In genomic region chr12:116587270-116587669, GRCh38 we compare ENCODE assay signal across 21 cellular contexts. TPM values are rescaled to one million over a fixed set of nuclear protein-coding genes. Genes with fewer than 3 reads are reported as not detected.
A peak's percentile ranks its signal among the peaks of the same experiment; 100 is the strongest.
DNase-seq lines count a peak whose midpoint lies in the region; ATAC-seq, FAIRE-seq and TF ChIP-seq lines count a peak whose summit lies in the region.
"Had no signal": no experiment of that assay in that cellular context is flagged by ENCODE, and none has a peak within 500 bp of the region (broad histone marks: within the 10 kb centered on the region; RNA-seq: fewer than 3 reads in every experiment).

No MANE protein-coding gene starts in this region.

- no peaks in the 10 kb centered on the region for H3K36me3 ChIP-seq in K562 (ENCODE audit: control insufficient read depth, insufficient read depth, low read length)

- peak; percentile 32 for DNase-seq in natural killer cell treated with Interleukin-12 subunit alpha and Interleukin-12 subunit beta and Interleukin-15 and Interleukin-18, amount 100 ng/mL, for 72 hours (ENCODE audit: low spot score)
- DNase-seq in natural killer cell = no peak
- DNase-seq in K562 (ENCODE audit: extremely low read depth in 1 of 4, low spot score in 3 of 4) = no peak
- no peak for DNase-seq in progenitor cell of endocrine pancreas (ENCODE audit: low spot score, unreplicated experiment)
- DNase-seq in HK-2 (ENCODE audit: unreplicated experiment) = no peak
- DNase-seq: AML-193; Caco-2; Calu3; CD4-positive, alpha-beta T cell; CD8-positive, alpha-beta T cell; DMS79 treated with DMSO at 0.1 percent for 48 hours; GF-D8 had no signal

- TF ChIP-seq RAD21 in K562 (CRISPR knock-in tag; conservative IDR thresholded peaks at IDR 0.05 in 1 of 2, IDR thresholded peaks at IDR 0.05 in 1 of 2) = no peak

- no peaks in the 10 kb centered on the region for H3K36me3 Mint-ChIP-seq in natural killer cell treated with Interleukin-12 subunit alpha and Interleukin-12 subunit beta and Interleukin-15 and Interleukin-18, amount 100 ng/mL, for 72 hours
- H3K36me3 Mint-ChIP-seq in natural killer cell = no peaks in the 10 kb centered on the region
- H3K36me3 Mint-ChIP-seq in progenitor cell of endocrine pancreas (ENCODE audit: insufficient read depth) = no peaks in the 10 kb centered on the region
- H3K36me3 Mint-ChIP-seq: CD8-positive, alpha-beta T cell had no signal

- H3K27me3 ChIP-seq in K562 (ENCODE audit: control insufficient read depth in 2 of 2, insufficient read depth in 2 of 2, low read length in 2 of 2) = no peaks in the 10 kb centered on the region
- H3K27me3 ChIP-seq: BLaER1 treated with 17β-estradiol and CSF1 and Interleukin-3, amounts not matched to agents 10 nM and 100 nM had no signal

- no TSS peak for BruUV-seq in K562 (replicated peaks; lab: Mats Ljungman, UMichigan)

- no peak overlapping the region for H3K9ac ChIP-seq in K562 (ENCODE audit: insufficient read depth in 1 of 2, low read depth in 2 of 2, low read length in 2 of 2)
- H3K9ac ChIP-seq: BLaER1 treated with 17β-estradiol and CSF1 and Interleukin-3, amounts not matched to agents 10 nM and 100 nM had no signal

- H3K9me3 ChIP-seq in K562 (replicated peaks; ENCODE audit: control insufficient read depth, insufficient read depth, low read depth, low read length) = no peaks in the 10 kb centered on the region; the same call in 1 of the 2 replicates
- H3K9me3 ChIP-seq: Caco-2 had no signal

- H3K9me1 ChIP-seq in K562 (ENCODE audit: control insufficient read depth, insufficient read depth, low read length) = no peaks in the 10 kb centered on the region

- H2AFZ ChIP-seq in K562 (ENCODE audit: low read depth, low read length) = no peak overlapping the region

- no peaks in the 10 kb centered on the region for H3K9me3 Mint-ChIP-seq in natural killer cell treated with Interleukin-12 subunit alpha and Interleukin-12 subunit beta and Interleukin-15 and Interleukin-18, amount 100 ng/mL, for 72 hours
- H3K9me3 Mint-ChIP-seq in natural killer cell (peaks cover 0 to 3% of the 10 kb centered on the region in 2 donors), progenitor cell of endocrine pancreas (ENCODE audit: low read depth) (no peaks in the 10 kb centered on the region)
- H3K9me3 Mint-ChIP-seq: CD4-positive, alpha-beta T cell had no signal

- WGBS in K562 (ENCODE audit: insufficient coverage, low coverage, missing lambda C conversion rate) = 28% methylated on average over 2 of the region's 2 CpGs

- in situ Hi-C loops in K562 (cut with MboI) = no loop called here

- H3K4me3 Mint-ChIP-seq in natural killer cell treated with Interleukin-12 subunit alpha and Interleukin-12 subunit beta and Interleukin-15 and Interleukin-18, amount 100 ng/mL, for 72 hours = no peak overlapping the region
- H3K4me3 Mint-ChIP-seq in natural killer cell (no peak overlapping the region), progenitor cell of endocrine pancreas (ENCODE audit: low read depth) (no peak overlapping the region)
- H3K4me3 Mint-ChIP-seq: B cell; CD4-positive, alpha-beta T cell; CD8-positive, alpha-beta T cell had no signal

- H3K27ac ChIP-seq in K562 (ENCODE audit: extremely low read depth, low read depth, low read length) = no peak overlapping the region
- H3K27ac ChIP-seq: 22Rv1, A549, C4-2B had no signal

- no peaks in the 10 kb centered on the region for H3K79me2 ChIP-seq in K562 (ENCODE audit: control insufficient read depth, insufficient read depth, low read length)

- no peak for TF ChIP-seq CTCF in natural killer cell (IDR thresholded peaks at IDR 0.05)
- no peak for TF ChIP-seq CTCF in K562 (IDR thresholded peaks at IDR 0.05 in 2 of 3, conservative IDR thresholded peaks at IDR 0.05 in 1 of 3; ENCODE audit: insufficient read depth in 2 of 3, low read depth in 1 of 3, low read length in 3 of 3)
- no peak for TF ChIP-seq CTCF in progenitor cell of endocrine pancreas (IDR thresholded peaks at IDR 0.05; ENCODE audit: unreplicated experiment)

- no peak overlapping the region for H3K27ac Mint-ChIP-seq in natural killer cell treated with Interleukin-12 subunit alpha and Interleukin-12 subunit beta and Interleukin-15 and Interleukin-18, amount 100 ng/mL, for 72 hours
- H3K27ac Mint-ChIP-seq in natural killer cell = no peak overlapping the region
- H3K27ac Mint-ChIP-seq in progenitor cell of endocrine pancreas = no peak overlapping the region
- H3K27ac Mint-ChIP-seq: B cell; CD4-positive, alpha-beta T cell; CD8-positive, alpha-beta T cell had no signal

- H3K4me3 ChIP-seq in K562 = no peak overlapping the region
- H3K4me3 ChIP-seq: A549; BLaER1 treated with 17β-estradiol and CSF1 and Interleukin-3, amounts not matched to agents 10 nM and 100 nM had no signal

- H3K4me1 Mint-ChIP-seq in natural killer cell treated with Interleukin-12 subunit alpha and Interleukin-12 subunit beta and Interleukin-15 and Interleukin-18, amount 100 ng/mL, for 72 hours (ENCODE audit: low read depth in 2 of 2) = no peaks in the 10 kb centered on the region
- H3K4me1 Mint-ChIP-seq in natural killer cell = no peaks in the 10 kb centered on the region
- H3K4me1 Mint-ChIP-seq in progenitor cell of endocrine pancreas (ENCODE audit: low read depth) = peaks cover 9% of the 10 kb centered on the region

- POLR2A ChIA-PET in K562 (lab: Yijun Ruan, JAX) = interaction anchor here (0.6 to 1.6 kb wide), 3 partner anchors 23 to 35 kb away, joined by 3 to 4 read pairs (median 3); partner anchors contain the start of gene MAP1LC3B2

- FAIRE-seq in K562 (lab: Jason Lieb, UNC) = no peak
- FAIRE-seq: A549, D721Med, G401.6, GM12891, GM19239 had no signal

- CTCF ChIA-PET in K562 (lab: Yijun Ruan, JAX; ENCODE audit: low intra/inter-chr PET ratio) = no interaction called here

- no peak for TF ChIP-seq POLR2A in K562 (conservative IDR thresholded peaks at IDR 0.05)

- H3K27me3 Mint-ChIP-seq in natural killer cell treated with Interleukin-12 subunit alpha and Interleukin-12 subunit beta and Interleukin-15 and Interleukin-18, amount 100 ng/mL, for 72 hours = peaks cover 10 to 12% of the 10 kb centered on the region in 2 donors
- peaks cover 0 to 10% of the 10 kb centered on the region in 2 donors for H3K27me3 Mint-ChIP-seq in natural killer cell (ENCODE audit: low read depth in 2 of 2)
- H3K27me3 Mint-ChIP-seq in progenitor cell of endocrine pancreas = no peaks in the 10 kb centered on the region
- H3K27me3 Mint-ChIP-seq: B cell; CD4-positive, alpha-beta T cell had no signal

- no peak for ATAC-seq in natural killer cell treated with Interleukin-12 subunit alpha and Interleukin-12 subunit beta and Interleukin-15 and Interleukin-18, amount 100 ng/mL, for 72 hours
- ATAC-seq in natural killer cell (no peak), K562 (no peak)
- ATAC-seq: A549; CD8-positive, alpha-beta T cell had no signal

- H3K4me1 ChIP-seq in K562 (replicated peaks in 1 of 2; ENCODE audit: control insufficient read depth in 2 of 2, insufficient read depth in 2 of 2, low read length in 2 of 2) = peaks cover 8 to 13% of the 10 kb centered on the region in 2 experiments

- H3K4me2 ChIP-seq in K562 (ENCODE audit: insufficient read depth, low read length) = no peak overlapping the region
- H3K4me2 ChIP-seq: A549 had no signal

- TF ChIP-seq EP300 in K562 (IDR thresholded peaks at IDR 0.05; ENCODE audit: low read length) = no peak

- intact Hi-C loops in natural killer cell (cut with micrococcal nuclease) = no loop called here
- intact Hi-C loops in K562 (cut with micrococcal nuclease) = no loop called here

- no peaks in the 10 kb centered on the region for H4K20me1 ChIP-seq in K562 (replicated peaks; ENCODE audit: control insufficient read depth, insufficient read depth, low read length)
- H4K20me1 ChIP-seq: BLaER1 treated with 17β-estradiol and CSF1 and Interleukin-3, amounts not matched to agents 10 nM and 100 nM had no signal

RNA-seq across cellular contexts. Expression of gene MAP1LC3B2, which starts 28.1 kb away (rescaled TPM):
- 1 to 10 TPM; 1.2 to 2.8 TPM for total RNA-seq in natural killer cell treated with Interleukin-12 subunit alpha and Interleukin-12 subunit beta and Interleukin-15 and Interleukin-18, amount 100 ng/mL, for 72 hours
- total RNA-seq in natural killer cell = 1 to 10 TPM; 1.5 to 3.7 (median 3.3) TPM
- 2.1 and 3.8 TPM in 2 replicates for total RNA-seq in K562 (2011; cell fraction: chromatin; rRNA removed; ENCODE audit: low replicate concordance)
- total RNA-seq in K562 (2011; cell fraction: nucleolus; rRNA removed) = 1.3 and 1.7 TPM in 2 replicates
- total RNA-seq in K562 (2011; cell fraction: nucleoplasm; rRNA removed) = 2.2 and 4.4 TPM in 2 replicates
- not detected in 2 replicates for total RNA-seq in K562 (2014; rRNA removed)
- 0.76 and 0.96 TPM in 2 replicates for total RNA-seq in K562 (2014; rRNA removed; fragmentation: Illumina TruSeq; extraction: Trizol)
- 0.53 TPM in 1 of 2 replicates, not detected in the other for total RNA-seq in K562 (2015; rRNA removed; fragmentation: Illumina TruSeq; extraction: Trizol)
- total RNA-seq in K562 (2021) = 1.7 and 2.0 TPM in 2 replicates
- 2.8 and 4.0 TPM in 2 replicates for polyA plus RNA-seq in K562 (2011; rRNA removed)
- polyA plus RNA-seq in K562 (2011; cell fraction: cytosol; rRNA removed) = 0.18 and 0.71 TPM in 2 replicates
- polyA plus RNA-seq in K562 (2011; cell fraction: nucleus; rRNA removed) = 2.7 and 4.3 TPM in 2 replicates
- polyA plus RNA-seq in K562 (2012) = 2.8 and 6.9 TPM in 2 replicates
- polyA plus RNA-seq in K562 (2014; fragmentation: Illumina TruSeq; extraction: Trizol) = 0.80 and 1.5 TPM in 2 replicates
- polyA plus RNA-seq in K562 (2014; fragmentation: Nextera tagmentation; extraction: Ambion mirVana) = under 1 TPM; 0.55 to 0.63 TPM
- 0.53 and 1.4 TPM in 2 replicates for polyA plus RNA-seq in K562 (2014; rRNA removed)
- polyA minus RNA-seq in K562 (2011; rRNA and poly(A)+ RNA removed) = 1.8 and 2.2 TPM in 2 replicates
- polyA minus RNA-seq in K562 (2011; cell fraction: cytosol; rRNA and poly(A)+ RNA removed) = not detected in 2 replicates
- polyA minus RNA-seq in K562 (2011; cell fraction: nucleus; rRNA and poly(A)+ RNA removed) = not detected in 2 replicates
- total RNA-seq in progenitor cell of endocrine pancreas = 0.84 and 0.86 TPM in 2 replicates
- total RNA-seq: Caco-2 had no signal
